25 cellular contexts compared by ENCODE assay signal in genomic region chr1:58722414-58722813, GRCh38.
"Had no signal": no experiment of that assay in that cellular context is flagged by ENCODE, and none has a peak within 500 bp of the region (broad histone marks: within the 10 kb centered on the region; RNA-seq: fewer than 3 reads in every experiment).

No MANE protein-coding gene starts in this region.

- H3K9ac ChIP-seq: neural progenitor cell had no signal

- H3K27me3 Mint-ChIP-seq: activated CD4-positive, alpha-beta T cell treated with anti-CD3 and anti-CD28 coated beads, Interleukin-2, amount 10 ng/mL, durations not matched to agents 7 days and 5 days; activated naive CD8-positive, alpha-beta T cell; activated T-helper 17 cell treated with anti-CD3 and anti-CD28 coated beads, Interleukin-2, amount 50 U/mL, for 72 hours; central memory CD8-positive, alpha-beta T cell; progenitor cell of endocrine pancreas had no signal

- H3K4me1 ChIP-seq: breast epithelium, neural progenitor cell had no signal

- H3K4me3 ChIP-seq: breast epithelium, coronary artery, lung, neural progenitor cell, sigmoid colon, thoracic aorta, vagina had no signal

- H3K4me2 ChIP-seq: neural progenitor cell had no signal

- ATAC-seq: activated CD4-positive, CD25-positive, alpha-beta regulatory T cell treated with anti-CD3 and anti-CD28 coated beads, Interleukin-2, amount 50 U/mL, for 24 hours; activated CD8-positive, alpha-beta T cell treated with anti-CD3 and anti-CD28 coated beads, Interleukin-2, amount 10 ng/mL, durations not matched to agents 7 days and 5 days; activated T-helper 17 cell treated with anti-CD3 and anti-CD28 coated beads, Interleukin-2, amount 50 U/mL, for 72 hours; left lobe of liver had no signal

- H3K27ac ChIP-seq: breast epithelium, coronary artery, neural progenitor cell, thoracic aorta, vagina, VCaP had no signal

- H3K9me3 ChIP-seq: breast epithelium, sigmoid colon, thoracic aorta, vagina had no signal

- H3K27ac Mint-ChIP-seq: activated CD4-positive, alpha-beta T cell treated with anti-CD3 and anti-CD28 coated beads, Interleukin-2, amount 10 ng/mL, durations not matched to agents 7 days and 5 days; activated naive CD8-positive, alpha-beta T cell; activated T-helper 17 cell treated with anti-CD3 and anti-CD28 coated beads, Interleukin-2, amount 50 U/mL, for 72 hours; naive B cell; neural progenitor cell; progenitor cell of endocrine pancreas; type B pancreatic cell had no signal

- H3K4me3 Mint-ChIP-seq: activated CD4-positive, alpha-beta T cell treated with anti-CD3 and anti-CD28 coated beads, Interleukin-2, amount 10 ng/mL, durations not matched to agents 7 days and 5 days; activated CD8-positive, alpha-beta T cell treated with anti-CD3 and anti-CD28 coated beads, Interleukin-2, amount 10 ng/mL, durations not matched to agents 7 days and 5 days; activated naive CD8-positive, alpha-beta T cell; activated T-helper 17 cell treated with anti-CD3 and anti-CD28 coated beads, Interleukin-2, amount 50 U/mL, for 72 hours; central memory CD8-positive, alpha-beta T cell; naive B cell; neural progenitor cell; type B pancreatic cell had no signal

- H3K9me3 Mint-ChIP-seq: activated CD4-positive, alpha-beta T cell treated with anti-CD3 and anti-CD28 coated beads, Interleukin-2, amount 10 ng/mL, durations not matched to agents 7 days and 5 days; activated T-helper 17 cell treated with anti-CD3 and anti-CD28 coated beads, Interleukin-2, amount 50 U/mL, for 72 hours; central memory CD8-positive, alpha-beta T cell; naive B cell; neural progenitor cell had no signal

- FAIRE-seq: frontal cortex, kidney had no signal

- DNase-seq: activated CD4-positive, alpha-beta T cell treated with anti-CD3 and anti-CD28 coated beads, Interleukin-2, amount 10 ng/mL, durations not matched to agents 7 days and 5 days; hypothalamus; kidney; naive B cell; retina; sigmoid colon; stimulated activated CD4-positive, alpha-beta T cell treated with anti-CD3 and anti-CD28 coated beads, Interleukin-2, amount 100 ng/mL, for 48 hours; stimulated activated CD8-positive, alpha-beta memory T cell treated with anti-CD3 and anti-CD28 coated beads, Interleukin-4, amount 100 ng/mL, for 48 hours; stimulated activated naive CD4-positive, alpha-beta T cell had no signal

- H3K36me3 Mint-ChIP-seq: activated naive CD8-positive, alpha-beta T cell; neural progenitor cell; type B pancreatic cell had no signal

- H3K27me3 ChIP-seq: breast epithelium, neural progenitor cell, sigmoid colon, vagina had no signal

- H2AFZ ChIP-seq: neural progenitor cell had no signal

- H3K36me3 ChIP-seq: breast epithelium, neural progenitor cell, sigmoid colon, thoracic aorta, vagina had no signal
